16 cellular contexts compared by ENCODE assay signal in genomic region chr9:130561056-130561455, GRCh38. TPM values are rescaled to one million over a fixed set of nuclear protein-coding genes. Genes with fewer than 3 reads are reported as not detected.
DNase-seq lines count a peak whose midpoint lies in the region; ATAC-seq, FAIRE-seq and TF ChIP-seq lines count a peak whose summit lies in the region.
"Had no signal": no experiment of that assay in that cellular context is flagged by ENCODE, and none has a peak within 500 bp of the region (broad histone marks: within the 10 kb centered on the region; RNA-seq: fewer than 3 reads in every experiment).

No MANE protein-coding gene starts in this region.

- no peaks in the 10 kb centered on the region for H3K79me2 ChIP-seq in K562 (ENCODE audit: control insufficient read depth, insufficient read depth, low read length)

- H3K9me3 Mint-ChIP-seq in nephron progenitor cell (peaks cover 25% of the 10 kb centered on the region), T-cell (no peaks in the 10 kb centered on the region)
- no peaks in the 10 kb centered on the region for H3K9me3 Mint-ChIP-seq in activated naive CD8-positive, alpha-beta T cell treated with anti-CD3 and anti-CD28 coated beads, Interleukin-2, amount 50 U/mL, for 24 hours
- H3K9me3 Mint-ChIP-seq: activated CD4-positive, alpha-beta memory T cell treated with anti-CD3 and anti-CD28 coated beads for 36 hours; activated T-cell treated with anti-CD3 and anti-CD28 coated beads, Interleukin-2, amount 50 U/mL, for 24 hours; GM23338; stimulated activated naive CD8-positive, alpha-beta T cell treated with anti-CD3 and anti-CD28 coated beads, Interleukin-15, amount 100 ng/mL, for 72 hours; type B pancreatic cell had no signal

- no peak for TF ChIP-seq RAD21 in K562 (CRISPR knock-in tag; conservative IDR thresholded peaks at IDR 0.05 in 1 of 2, IDR thresholded peaks at IDR 0.05 in 1 of 2)

- H3K27me3 Mint-ChIP-seq in nephron progenitor cell (ENCODE audit: low read depth, poor library complexity) (peaks cover 13% of the 10 kb centered on the region), T-cell (peaks cover 11 to 25% of the 10 kb centered on the region in 2 donors)
- H3K27me3 Mint-ChIP-seq in activated naive CD8-positive, alpha-beta T cell treated with anti-CD3 and anti-CD28 coated beads, Interleukin-2, amount 50 U/mL, for 24 hours, result peaks cover 10% of the 10 kb centered on the region

- H4K20me1 ChIP-seq in K562 (replicated peaks; ENCODE audit: control insufficient read depth, insufficient read depth, low read length), result no peaks in the 10 kb centered on the region

- H3K4me3 Mint-ChIP-seq in nephron progenitor cell (no peak overlapping the region), T-cell (no peak overlapping the region)
- no peak overlapping the region for H3K4me3 Mint-ChIP-seq in activated naive CD8-positive, alpha-beta T cell treated with anti-CD3 and anti-CD28 coated beads, Interleukin-2, amount 50 U/mL, for 24 hours
- H3K4me3 Mint-ChIP-seq: activated CD4-positive, alpha-beta memory T cell treated with anti-CD3 and anti-CD28 coated beads for 36 hours; activated T-cell treated with anti-CD3 and anti-CD28 coated beads, Interleukin-2, amount 50 U/mL, for 24 hours; GM23338; stimulated activated naive CD8-positive, alpha-beta T cell treated with anti-CD3 and anti-CD28 coated beads, Interleukin-15, amount 100 ng/mL, for 72 hours; type B pancreatic cell had no signal

- TF ChIP-seq POLR2A in K562 (conservative IDR thresholded peaks at IDR 0.05), result no peak

- no peak for TF ChIP-seq EP300 in K562 (IDR thresholded peaks at IDR 0.05; ENCODE audit: low read length)

- H3K4me2 ChIP-seq in K562 (ENCODE audit: insufficient read depth, low read length), result no peak overlapping the region
- H3K4me2 ChIP-seq: GM23338 had no signal

- no TSS peak for BruUV-seq in K562 (replicated peaks; lab: Mats Ljungman, UMichigan)

- WGBS in K562 (ENCODE audit: insufficient coverage, low coverage, missing lambda C conversion rate), result 42% methylated on average over 2 of the region's 2 CpGs

- no peak for FAIRE-seq in K562 (lab: Jason Lieb, UNC)
- FAIRE-seq: colon had no signal

- no peak overlapping the region for H2AFZ ChIP-seq in K562 (ENCODE audit: low read depth, low read length)
- H2AFZ ChIP-seq: GM23338 had no signal

- H3K27ac Mint-ChIP-seq in nephron progenitor cell (peak overlapping the region; percentile 98), T-cell (no peak overlapping the region)
- no peak overlapping the region for H3K27ac Mint-ChIP-seq in activated naive CD8-positive, alpha-beta T cell treated with anti-CD3 and anti-CD28 coated beads, Interleukin-2, amount 50 U/mL, for 24 hours
- H3K27ac Mint-ChIP-seq: activated CD4-positive, alpha-beta memory T cell treated with anti-CD3 and anti-CD28 coated beads for 36 hours; activated T-cell treated with anti-CD3 and anti-CD28 coated beads, Interleukin-2, amount 50 U/mL, for 24 hours; GM23338; stimulated activated naive CD8-positive, alpha-beta T cell treated with anti-CD3 and anti-CD28 coated beads, Interleukin-15, amount 100 ng/mL, for 72 hours; type B pancreatic cell had no signal

- H3K4me1 Mint-ChIP-seq in nephron progenitor cell (peaks cover 27% of the 10 kb centered on the region), T-cell (no peaks in the 10 kb centered on the region)
- H3K4me1 Mint-ChIP-seq in activated naive CD8-positive, alpha-beta T cell treated with anti-CD3 and anti-CD28 coated beads, Interleukin-2, amount 50 U/mL, for 24 hours, result no peaks in the 10 kb centered on the region
- H3K4me1 Mint-ChIP-seq: stimulated activated naive CD8-positive, alpha-beta T cell treated with anti-CD3 and anti-CD28 coated beads, Interleukin-15, amount 100 ng/mL, for 72 hours had no signal

- H3K9me1 ChIP-seq in K562 (ENCODE audit: control insufficient read depth, insufficient read depth, low read length), result no peaks in the 10 kb centered on the region

- no peak overlapping the region for H3K4me3 ChIP-seq in K562
- H3K4me3 ChIP-seq: GM23338 had no signal

- H3K9ac ChIP-seq in K562 (ENCODE audit: insufficient read depth in 1 of 2, low read depth in 2 of 2, low read length in 2 of 2), result no peak overlapping the region; a peak in 1 of 4 replicates

- peak; percentile 36; the same call in 1 of the 3 replicates for ATAC-seq in K562
- ATAC-seq in T-cell (replicated peaks in 1 of 4), result no peak
- no peak for ATAC-seq in activated naive CD8-positive, alpha-beta T cell treated with anti-CD3 and anti-CD28 coated beads, Interleukin-2, amount 50 U/mL, for 24 hours
- ATAC-seq: GM23338; sciatic nerve; stimulated activated naive CD8-positive, alpha-beta T cell treated with anti-CD3 and anti-CD28 coated beads, Interleukin-15, amount 100 ng/mL, for 72 hours had no signal

- TF ChIP-seq CTCF in K562 (IDR thresholded peaks at IDR 0.05 in 2 of 3, conservative IDR thresholded peaks at IDR 0.05 in 1 of 3; ENCODE audit: insufficient read depth in 2 of 3, low read depth in 1 of 3, low read length in 3 of 3), result no peak
- no peak for TF ChIP-seq CTCF in nephron progenitor cell (IDR thresholded peaks at IDR 0.05)

- in situ Hi-C loops in K562 (cut with MboI), result no loop called here

- no peak overlapping the region for H3K27ac ChIP-seq in K562 (ENCODE audit: extremely low read depth, low read depth, low read length)

- H3K4me1 ChIP-seq in K562 (replicated peaks in 1 of 2; ENCODE audit: control insufficient read depth in 2 of 2, insufficient read depth in 2 of 2, low read length in 2 of 2), result peaks cover 0 to 5% of the 10 kb centered on the region in 2 experiments; a peak in 3 of 5 replicates

- H3K9me3 ChIP-seq in K562 (replicated peaks; ENCODE audit: control insufficient read depth, insufficient read depth, low read depth, low read length), result no peaks in the 10 kb centered on the region

- DNase-seq in DMS79 (lab: John Stamatoyannopoulos, UW) (peak; percentile 97), NCI-H1105 treated with DMSO at 0.1 percent for 48 hours (lab: John Stamatoyannopoulos, UW) (peak; percentile 44), K562 (ENCODE audit: extremely low read depth in 1 of 4, low spot score in 3 of 4) (no peak), nephron progenitor cell (no peak), T-cell (no peak), SKM-1 (lab: John Stamatoyannopoulos, UW; ENCODE audit: unreplicated experiment) (no peak)
- no peak for DNase-seq in activated naive CD8-positive, alpha-beta T cell treated with anti-CD3 and anti-CD28 coated beads, Interleukin-2, amount 50 U/mL, for 24 hours
- DNase-seq: activated CD4-positive, alpha-beta memory T cell treated with anti-CD3 and anti-CD28 coated beads for 36 hours; activated naive CD4-positive, alpha-beta T cell treated with anti-CD3 and anti-CD28 coated beads, Interleukin-2, amount 50 U/mL, for 16 hours; activated T-cell treated with anti-CD3 and anti-CD28 coated beads, Interleukin-2, amount 50 U/mL, for 24 hours; NCI-H2081; stimulated activated naive CD8-positive, alpha-beta T cell treated with anti-CD3 and anti-CD28 coated beads, Interleukin-15, amount 100 ng/mL, for 72 hours had no signal

- POLR2A ChIA-PET in K562 (lab: Yijun Ruan, JAX) (interaction anchor here (0.8 kb wide), 1 partner anchor 10 kb away, joined by 3 read pairs; no protein-coding TSS in a partner anchor), T-cell (lab: Charles Lee) (no interaction called here)

- CTCF ChIA-PET in K562 (lab: Yijun Ruan, JAX; ENCODE audit: low intra/inter-chr PET ratio), result no interaction called here
- CTCF ChIA-PET in T-cell (lab: Charles Lee), result no interaction called here

- no peaks in the 10 kb centered on the region for H3K36me3 ChIP-seq in K562 (ENCODE audit: control insufficient read depth, insufficient read depth, low read length)

- peaks cover 0 to 9% of the 10 kb centered on the region in 2 experiments; a peak in 1 of 5 replicates for H3K27me3 ChIP-seq in K562 (ENCODE audit: control insufficient read depth in 2 of 2, insufficient read depth in 2 of 2, low read length in 2 of 2)

- H3K36me3 Mint-ChIP-seq in nephron progenitor cell (ENCODE audit: low read depth) (no peaks in the 10 kb centered on the region), T-cell (no peaks in the 10 kb centered on the region)
- H3K36me3 Mint-ChIP-seq in activated naive CD8-positive, alpha-beta T cell treated with anti-CD3 and anti-CD28 coated beads, Interleukin-2, amount 50 U/mL, for 24 hours (ENCODE audit: low read depth), result no peaks in the 10 kb centered on the region
- H3K36me3 Mint-ChIP-seq: activated CD4-positive, alpha-beta memory T cell treated with anti-CD3 and anti-CD28 coated beads for 36 hours; type B pancreatic cell had no signal

- intact Hi-C loops in K562 (cut with micrococcal nuclease), result no loop called here

TF ChIP-seq in K562, 482 proteins besides CTCF, POLR2A, EP300 and RAD21 (continues in another document):
- TF ChIP-seq KAT8 (IDR thresholded peaks at IDR 0.05; ENCODE audit: low read depth), result no peak

RNA-seq across cellular contexts. Expression of gene FUBP3, which starts 18.3 kb away (rescaled TPM):
- total RNA-seq in K562 (2011; cell fraction: chromatin; rRNA removed; ENCODE audit: low replicate concordance), result 99.7 and 118 TPM in 2 replicates
- total RNA-seq in K562 (2011; cell fraction: nucleolus; rRNA removed), result 54.1 and 60.0 TPM in 2 replicates
- 85.2 and 92.0 TPM in 2 replicates for total RNA-seq in K562 (2011; cell fraction: nucleoplasm; rRNA removed)
- total RNA-seq in K562 (2014; rRNA removed) (64.0 and 82.7 TPM in 2 replicates), K562 (2014; rRNA removed; fragmentation: Illumina TruSeq; extraction: Trizol) (41.0 and 43.2 TPM in 2 replicates), K562 (2015; rRNA removed; fragmentation: Illumina TruSeq; extraction: Trizol) (45.0 and 48.1 TPM in 2 replicates), K562 (2021) (51.7 and 54.0 TPM in 2 replicates), T-cell (10 to 100 TPM; 34.2 to 44.7 (median 41.9) TPM)
- polyA plus RNA-seq in K562 (2011; rRNA removed) (35.3 and 40.1 TPM in 2 replicates), K562 (2014; fragmentation: Illumina TruSeq; extraction: Trizol) (57.0 and 70.8 TPM in 2 replicates), K562 (2014; fragmentation: Nextera tagmentation; extraction: Ambion mirVana) (1 to 10 TPM; 3.0 to 7.1 TPM), K562 (2014; rRNA removed) (56.8 and 68.9 TPM in 2 replicates)
- polyA plus RNA-seq in K562 (2011; cell fraction: cytosol; rRNA removed), result 18.3 and 22.3 TPM in 2 replicates
- polyA plus RNA-seq in K562 (2011; cell fraction: nucleus; rRNA removed), result 86.0 and 122 TPM in 2 replicates
- 45.9 and 47.7 TPM in 2 replicates for polyA plus RNA-seq in K562 (2012)
- 36.6 and 40.7 TPM in 2 replicates for polyA minus RNA-seq in K562 (2011; rRNA and poly(A)+ RNA removed)
- polyA minus RNA-seq in K562 (2011; cell fraction: cytosol; rRNA and poly(A)+ RNA removed), result 19.4 and 26.0 TPM in 2 replicates
- 28.1 and 35.4 TPM in 2 replicates for polyA minus RNA-seq in K562 (2011; cell fraction: nucleus; rRNA and poly(A)+ RNA removed)

Comparison
In these comparisons a context has a peak if more than half of its experiments do, and no peak if none do; other contexts are left out.
1. DNase-seq: peak in DMS79 (single experiment) and NCI-H1105 treated with DMSO at 0.1 percent for 48 hours (single experiment); none in K562 (0 of 4), nephron progenitor cell (single experiment), T-cell (0 of 34), activated naive CD8-positive, alpha-beta T cell treated with anti-CD3 and anti-CD28 coated beads, Interleukin-2, amount 50 U/mL, for 24 hours (single experiment) and SKM-1 (single experiment).